Comparison of ENCODE assay signal across 8 cellular contexts in genomic region chr1:241356187-241356518, GRCh38. TPM values are rescaled to one million over a fixed set of nuclear protein-coding genes. Genes with fewer than 3 reads are reported as not detected.
DNase-seq lines count a peak whose midpoint lies in the region; ATAC-seq and TF ChIP-seq lines count a peak whose summit lies in the region.

No MANE protein-coding gene starts in this region.

- no peak overlapping the region for H3K27ac ChIP-seq in ascending aorta

- POLR2A ChIA-PET in Caco-2 (lab: Charles Lee) = no interaction called here

- intact Hi-C loops in Caco-2 (cut with micrococcal nuclease; ENCODE audit: unreplicated experiment) (no loop called here), ascending aorta (cut with DNase I) (no loop called here)

- H3K27me3 ChIP-seq in Caco-2 (replicated peaks; ENCODE audit: control insufficient read depth, insufficient read depth, low read length) (peaks cover 2% of the 10 kb centered on the region), H7 (ENCODE audit: control insufficient read depth, insufficient read depth, low read length) (peaks cover 27% of the 10 kb centered on the region), ascending aorta (no peaks in the 10 kb centered on the region)

- H3K4me1 Mint-ChIP-seq in Caco-2 (ENCODE audit: low read depth, unreplicated experiment) (no peaks in the 10 kb centered on the region), nephron progenitor cell (peaks cover 17% of the 10 kb centered on the region)

- H3K27me3 Mint-ChIP-seq in Caco-2 (ENCODE audit: insufficient read depth, unreplicated experiment) (peaks cover 19% of the 10 kb centered on the region), nephron progenitor cell (ENCODE audit: low read depth, poor library complexity) (peaks cover 48% of the 10 kb centered on the region)

- H3K36me3 ChIP-seq in Caco-2 (ENCODE audit: control insufficient read depth, insufficient read depth, low read length) (no peaks in the 10 kb centered on the region), H7 (replicated peaks; ENCODE audit: control insufficient read depth, insufficient read depth, low read length) (no peaks in the 10 kb centered on the region), ascending aorta (no peaks in the 10 kb centered on the region)

- H3K4me1 ChIP-seq in Caco-2 (no peaks in the 10 kb centered on the region), ascending aorta (no peaks in the 10 kb centered on the region)

- DNase-seq in Caco-2 (no peak), H7 (peak; percentile 59), ascending aorta (ENCODE audit: low spot score in 2 of 2) (no peak), nephron progenitor cell (no peak), T1000 (lab: John Stamatoyannopoulos, UW) (no peak), HK-2 (ENCODE audit: unreplicated experiment) (no peak)

- CTCF ChIA-PET in Caco-2 (lab: Charles Lee) = no interaction called here

- peak overlapping the region; percentile 50 for H3K4me3 ChIP-seq in Caco-2 (ENCODE audit: low read depth, low read length)
- peak overlapping the region; percentile 65 for H3K4me3 ChIP-seq in H7 (ENCODE audit: insufficient read depth, low read depth, low read length)
- H3K4me3 ChIP-seq in ascending aorta = peak overlapping the region; percentile 41 to 68

- H3K9me3 ChIP-seq in Caco-2 (no peaks in the 10 kb centered on the region), ascending aorta (no peaks in the 10 kb centered on the region)

- ATAC-seq in HG03039 (IDR thresholded peaks at IDR 0.05; ENCODE audit: unreplicated experiment) = no peak
- ATAC-seq in GM21381 (IDR thresholded peaks at IDR 0.05; ENCODE audit: unreplicated experiment) = no peak

- H3K9me3 Mint-ChIP-seq in Caco-2 (ENCODE audit: unreplicated experiment) (no peaks in the 10 kb centered on the region), nephron progenitor cell (no peaks in the 10 kb centered on the region)

- TF ChIP-seq CTCF in Caco-2 (IDR thresholded peaks at IDR 0.05; ENCODE audit: insufficient read depth in 1 of 2, low read depth in 1 of 2, low read length in 1 of 2, severe bottlenecking in 1 of 2, unreplicated experiment in 1 of 2) (no peak), ascending aorta (IDR thresholded peaks at IDR 0.05) (no peak), nephron progenitor cell (IDR thresholded peaks at IDR 0.05) (no peak)

- no peaks in the 10 kb centered on the region for H3K36me3 Mint-ChIP-seq in Caco-2 (ENCODE audit: insufficient read depth, unreplicated experiment)
- H3K36me3 Mint-ChIP-seq in nephron progenitor cell (ENCODE audit: low read depth) = no peaks in the 10 kb centered on the region

- H3K4me3 Mint-ChIP-seq in Caco-2 (ENCODE audit: unreplicated experiment) (peak overlapping the region; percentile 53), nephron progenitor cell (peak overlapping the region; percentile 93)

- no peak overlapping the region for H3K27ac Mint-ChIP-seq in Caco-2 (ENCODE audit: unreplicated experiment)
- H3K27ac Mint-ChIP-seq in nephron progenitor cell = no peak overlapping the region

- BruUV-seq in Caco-2 (replicated peaks; lab: Mats Ljungman, UMichigan) = no TSS peak

RNA-seq across cellular contexts. Expression of gene RGS7, which starts 0.9 kb away (rescaled TPM):
- not detected in 2 replicates for total RNA-seq in Caco-2 (2022)
- 1.6 and 2.5 TPM in 2 replicates for total RNA-seq in H7 (2014; rRNA removed; shearing (Covaris generic))
- not detected for total RNA-seq in ascending aorta
